Comparison of ENCODE assay signal across 22 cellular contexts in the genomic region with DNA sequence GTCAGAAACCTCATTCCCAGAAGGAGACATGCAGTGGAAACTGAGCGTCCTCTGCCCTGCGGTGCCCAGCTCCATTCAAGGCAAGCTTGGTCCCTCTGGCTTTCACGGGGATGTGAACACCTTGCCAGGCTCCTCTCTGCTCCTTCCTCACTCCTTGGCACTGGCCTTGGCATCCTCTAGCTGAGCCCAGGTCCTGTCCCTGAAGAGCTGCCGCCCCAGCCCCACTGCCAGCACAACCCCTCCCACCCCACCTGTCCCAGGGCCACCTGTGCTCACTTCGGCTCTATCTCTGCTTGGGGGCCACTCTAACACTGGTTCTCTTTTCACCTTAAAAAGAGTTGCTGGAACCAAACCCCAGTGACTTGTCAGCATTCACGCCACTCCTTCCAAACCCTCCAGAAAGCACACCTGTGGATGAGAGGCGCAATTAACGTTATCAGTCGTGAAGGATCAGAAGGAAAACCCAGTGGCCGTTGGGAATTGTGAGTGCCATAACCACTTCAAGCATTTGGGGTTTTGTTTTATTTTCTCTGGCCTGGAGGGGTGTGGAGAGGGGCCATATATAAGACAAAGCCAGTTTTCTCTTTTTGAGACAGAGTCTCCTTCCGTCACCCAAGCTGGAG.
"Had no signal": no experiment of that assay in that cellular context is flagged by ENCODE, and none has a peak within 500 bp of the region (broad histone marks: within the 10 kb centered on the region; RNA-seq: fewer than 3 reads in every experiment).

No MANE protein-coding gene starts in this region.

- H3K27ac Mint-ChIP-seq: activated CD8-positive, alpha-beta memory T cell treated with anti-CD3 and anti-CD28 coated beads, Interleukin-2, amount 10 ng/mL, durations not matched to agents 7 days and 5 days; activated naive CD4-positive, alpha-beta T cell treated with anti-CD3 and anti-CD28 coated beads for 36 hours; activated naive CD8-positive, alpha-beta T cell; activated T-cell treated with anti-CD3 and anti-CD28 coated beads, Interleukin-2, amount 50 U/mL, for 24 hours had no signal

- H3K27ac ChIP-seq: brain microvascular endothelial cell, cardiac muscle cell, SJCRH30 had no signal

- H3K4me3 Mint-ChIP-seq: activated CD8-positive, alpha-beta memory T cell treated with anti-CD3 and anti-CD28 coated beads, Interleukin-2, amount 10 ng/mL, durations not matched to agents 7 days and 5 days; activated naive CD4-positive, alpha-beta T cell treated with anti-CD3 and anti-CD28 coated beads for 36 hours; activated naive CD8-positive, alpha-beta T cell; activated T-cell treated with anti-CD3 and anti-CD28 coated beads, Interleukin-2, amount 50 U/mL, for 24 hours had no signal

- H3K27me3 ChIP-seq: brain microvascular endothelial cell, cardiac muscle cell, MG63, SJCRH30 had no signal

- H3K9me3 Mint-ChIP-seq: activated naive CD4-positive, alpha-beta T cell treated with anti-CD3 and anti-CD28 coated beads for 36 hours; activated T-cell treated with anti-CD3 and anti-CD28 coated beads, Interleukin-2, amount 50 U/mL, for 24 hours had no signal

- H3K4me1 ChIP-seq: SJCRH30 had no signal

- H3K9ac ChIP-seq: SK-N-SH had no signal

- H3K4me1 Mint-ChIP-seq: activated CD8-positive, alpha-beta memory T cell treated with anti-CD3 and anti-CD28 coated beads, Interleukin-2, amount 10 ng/mL, durations not matched to agents 7 days and 5 days had no signal

- H3K36me3 Mint-ChIP-seq: activated CD8-positive, alpha-beta memory T cell treated with anti-CD3 and anti-CD28 coated beads, Interleukin-2, amount 10 ng/mL, durations not matched to agents 7 days and 5 days had no signal

- H3K36me3 ChIP-seq: brain microvascular endothelial cell, cardiac muscle cell, MG63, SJCRH30 had no signal

- H3K4me3 ChIP-seq: cardiac muscle cell, MG63, SJCRH30 had no signal

- H3K4me2 ChIP-seq: SK-N-SH had no signal

- H3K9me3 ChIP-seq: MG63, SJCRH30, SK-N-SH had no signal

- H3K27me3 Mint-ChIP-seq: activated T-cell treated with anti-CD3 and anti-CD28 coated beads, Interleukin-2, amount 50 U/mL, for 24 hours had no signal

- DNase-seq: activated CD4-positive, alpha-beta T cell treated with anti-CD3 and anti-CD28 coated beads for 48 hours; activated CD4-positive, alpha-beta T cell treated with anti-CD3 and anti-CD28 coated beads, Interleukin-2, amount 50 U/mL, for 48 hours; activated CD8-positive, alpha-beta memory T cell treated with anti-CD3 and anti-CD28 coated beads, Interleukin-2, amount 10 ng/mL, durations not matched to agents 7 days and 5 days; activated effector memory CD4-positive, alpha-beta T cell treated with anti-CD3 and anti-CD28 coated beads, Interleukin-2, amount 50 U/mL, for 16 hours; activated naive CD4-positive, alpha-beta T cell treated with anti-CD3 and anti-CD28 coated beads for 36 hours; activated T-cell treated with anti-CD3 and anti-CD28 coated beads, Interleukin-2, amount 50 U/mL, for 24 hours; brain microvascular endothelial cell; MG63; MV-4-11; NCI-H1092 treated with DMSO at 0.1 percent for 48 hours; NCI-H1417 treated with DMSO at 0.1 percent for 48 hours; NCI-H1694 treated with DMSO at 0.1 percent for 48 hours; NCI-H2029 treated with DMSO at 0.1 percent for 48 hours; NCI-H226; NCI-H510A; NCI-H526 treated with DMSO at 0.1 percent for 48 hours; NCI-H82; SJCRH30; SK-N-SH had no signal

- ATAC-seq: activated CD4-positive, CD25-positive, alpha-beta regulatory T cell treated with anti-CD3 and anti-CD28 coated beads, Interleukin-2, amount 50 U/mL, for 24 hours; activated CD8-positive, alpha-beta memory T cell treated with anti-CD3 and anti-CD28 coated beads, Interleukin-2, amount 10 ng/mL, durations not matched to agents 7 days and 5 days had no signal
